In genomic region chr4:140523370-140523856, GRCh38 we compare ENCODE assay signal across 8 cellular contexts. TPM values are rescaled to one million over a fixed set of nuclear protein-coding genes. Genes with fewer than 3 reads are reported as not detected.
A peak's percentile ranks its signal among the peaks of the same experiment; 100 is the strongest.
DNase-seq lines count a peak whose midpoint lies in the region; ATAC-seq and TF ChIP-seq lines count a peak whose summit lies in the region.

No MANE protein-coding gene starts in this region.

- POLR2A ChIA-PET in CD8-positive, alpha-beta memory T cell (lab: Charles Lee), result interaction anchor here (1.0 to 2.6 kb wide), 2 partner anchors 47 to 150 kb away, joined by 3 to 18 read pairs; partner anchors contain the start of gene SCOC

- peak in 1 of 5 donors; percentile 2 for DNase-seq in CD8-positive, alpha-beta memory T cell
- DNase-seq in MV-4-11 (lab: John Stamatoyannopoulos, UW), result peak; percentile 91
- no peak for DNase-seq in fibroblast of lung (ENCODE audit: low read depth in 2 of 2)
- no peak for DNase-seq in NK-92 (lab: John Stamatoyannopoulos, UW; ENCODE audit: unreplicated experiment)
- no peak for DNase-seq in NK-92 treated with Interleukin-12 subunit alpha and Interleukin-12 subunit beta, amount 100 ng/mL, for 24 hours (lab: John Stamatoyannopoulos, UW)
- DNase-seq in NCI-H146 (lab: John Stamatoyannopoulos, UW), result no peak

- peak overlapping the region; percentile 89 for H2AFZ ChIP-seq in fibroblast of lung (ENCODE audit: low read length)

- H3K4me1 Mint-ChIP-seq in CD8-positive, alpha-beta memory T cell, result peaks cover 28 to 35% (median 30%) of the 10 kb centered on the region in 3 donors

- no peaks in the 10 kb centered on the region for H3K27me3 Mint-ChIP-seq in CD8-positive, alpha-beta memory T cell

- H3K9me3 ChIP-seq in CD8-positive, alpha-beta memory T cell (ENCODE audit: low read length), result no peaks in the 10 kb centered on the region
- no peaks in the 10 kb centered on the region for H3K9me3 ChIP-seq in fibroblast of lung (ENCODE audit: control insufficient read depth, insufficient read depth, low read depth, low read length)

- no peak for TF ChIP-seq CTCF in fibroblast of lung (conservative IDR thresholded peaks at IDR 0.05 in 1 of 2, IDR thresholded peaks at IDR 0.05 in 1 of 2; ENCODE audit: low read depth in 1 of 2, low read length in 2 of 2)

- peak overlapping the region; percentile 34 to 90 (median 79) for H3K27ac Mint-ChIP-seq in CD8-positive, alpha-beta memory T cell

- peak overlapping the region; percentile 86 for H3K4me2 ChIP-seq in fibroblast of lung (ENCODE audit: extremely low read depth, insufficient read depth, low read length)

- H3K79me2 ChIP-seq in fibroblast of lung (ENCODE audit: control insufficient read depth, insufficient read depth, low read length), result peaks cover 6% of the 10 kb centered on the region

- H3K9me3 Mint-ChIP-seq in CD8-positive, alpha-beta memory T cell, result no peaks in the 10 kb centered on the region

- H3K4me3 ChIP-seq in CD8-positive, alpha-beta memory T cell (ENCODE audit: low read length), result peak overlapping the region; percentile 72
- H3K4me3 ChIP-seq in fibroblast of lung (replicated peaks in 1 of 4; ENCODE audit: control extremely low read depth in 1 of 4, insufficient read depth in 1 of 4, low read depth in 3 of 4, low read length in 4 of 4), result peak overlapping the region; percentile 46 to 90 (median 82)
- H3K4me3 ChIP-seq in skin epidermis, result peak overlapping the region; percentile 66 to 98 (median 83)

- ATAC-seq in GM21528 (IDR thresholded peaks at IDR 0.05; ENCODE audit: low FRiP score, unreplicated experiment), result peak; percentile 21

- no peak overlapping the region for H3K27ac ChIP-seq in CD8-positive, alpha-beta memory T cell (ENCODE audit: low read depth, low read length)
- H3K27ac ChIP-seq in fibroblast of lung (ENCODE audit: insufficient read depth, low read length), result no peak overlapping the region
- peak overlapping the region in 5 of 21 experiments; percentile 85 to 90 (median 87) for H3K27ac ChIP-seq in skin epidermis

- peaks cover 4 to 19% (median 12%) of the 10 kb centered on the region in 3 donors for H3K36me3 Mint-ChIP-seq in CD8-positive, alpha-beta memory T cell

- CTCF ChIA-PET in CD8-positive, alpha-beta memory T cell (lab: Charles Lee), result interaction anchor here (0.8 to 1.8 kb wide), 9 partner anchors 9 to 164 kb away, joined by 3 to 9 read pairs (median 4); no protein-coding TSS in a partner anchor

- H4K20me1 ChIP-seq in fibroblast of lung (ENCODE audit: control insufficient read depth, extremely low read depth, insufficient read depth, low read length), result no peaks in the 10 kb centered on the region

- no peak overlapping the region for H3K9ac ChIP-seq in fibroblast of lung (ENCODE audit: insufficient read depth, low read length)

- H3K36me3 ChIP-seq in CD8-positive, alpha-beta memory T cell (ENCODE audit: insufficient read depth, low read length), result peaks cover 3% of the 10 kb centered on the region
- no peaks in the 10 kb centered on the region for H3K36me3 ChIP-seq in fibroblast of lung (ENCODE audit: control insufficient read depth, insufficient read depth, low read length)

- peak overlapping the region; percentile 84 to 94 (median 90) for H3K4me3 Mint-ChIP-seq in CD8-positive, alpha-beta memory T cell

- H3K27me3 ChIP-seq in CD8-positive, alpha-beta memory T cell (ENCODE audit: insufficient read depth, low read length, poor library complexity, severe bottlenecking), result no peaks in the 10 kb centered on the region
- H3K27me3 ChIP-seq in fibroblast of lung (ENCODE audit: control insufficient read depth, insufficient read depth, low read length), result no peaks in the 10 kb centered on the region

- H3K4me1 ChIP-seq in CD8-positive, alpha-beta memory T cell (ENCODE audit: insufficient read depth, low read length), result peaks cover 16% of the 10 kb centered on the region
- no peaks in the 10 kb centered on the region for H3K4me1 ChIP-seq in fibroblast of lung (ENCODE audit: control insufficient read depth, extremely low read depth, insufficient read depth, low read length)

RNA-seq across cellular contexts. Expression of gene ELMOD2, which starts 0.6 kb away (rescaled TPM):
- total RNA-seq in CD8-positive, alpha-beta memory T cell, result 10 to 100 TPM; 15.3 to 18.4 TPM
- 12.6 TPM for polyA plus RNA-seq in CD8-positive, alpha-beta memory T cell
- total RNA-seq in fibroblast of lung, result 25.1 and 31.3 TPM in 2 replicates
- 14.3 and 20.4 TPM in 2 replicates for polyA plus RNA-seq in fibroblast of lung
- 12.2 and 15.1 TPM in 2 replicates for polyA plus RNA-seq in fibroblast of lung (2012)
- 1.2 and 3.3 TPM in 2 replicates for polyA minus RNA-seq in fibroblast of lung (ENCODE audit: low replicate concordance)

RNA-seq across cellular contexts. Expression of gene MGAT4D, which starts 25.3 kb away (rescaled TPM):
- not detected for total RNA-seq in CD8-positive, alpha-beta memory T cell
- polyA plus RNA-seq in CD8-positive, alpha-beta memory T cell, result not detected
- not detected in 2 replicates for total RNA-seq in fibroblast of lung
- polyA plus RNA-seq in fibroblast of lung, result not detected in 2 replicates
- polyA plus RNA-seq in fibroblast of lung (2012), result not detected in 2 replicates
- polyA minus RNA-seq in fibroblast of lung (ENCODE audit: low replicate concordance), result not detected in 2 replicates

RNA-seq across cellular contexts. Expression of gene UCP1, which starts 45.3 kb away (rescaled TPM):
- total RNA-seq in CD8-positive, alpha-beta memory T cell, result not detected
- polyA plus RNA-seq in CD8-positive, alpha-beta memory T cell, result not detected
- not detected in 2 replicates for total RNA-seq in fibroblast of lung
- not detected in 2 replicates for polyA plus RNA-seq in fibroblast of lung
- not detected in 2 replicates for polyA plus RNA-seq in fibroblast of lung (2012)
- not detected in 2 replicates for polyA minus RNA-seq in fibroblast of lung (ENCODE audit: low replicate concordance)
